25 cellular contexts compared by ENCODE assay signal in the genomic region with DNA sequence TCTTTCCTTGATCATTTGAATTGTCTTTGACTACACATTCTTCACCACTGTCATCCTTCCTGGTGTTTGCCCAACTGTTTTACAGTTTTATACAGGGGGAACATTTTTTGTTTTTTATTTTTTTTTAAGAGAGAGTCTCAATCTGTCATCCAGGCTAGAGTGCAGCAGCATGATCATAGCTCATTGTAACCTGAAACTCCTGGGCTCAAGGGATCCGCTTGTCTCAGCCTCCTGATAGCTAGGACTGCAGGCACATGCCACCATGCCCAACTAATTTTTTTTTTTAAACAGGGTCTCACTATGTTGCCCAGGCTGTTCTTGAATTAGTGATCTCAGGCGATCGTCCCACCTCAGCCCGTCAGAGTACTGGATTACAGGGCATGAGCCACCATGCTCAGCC.
"Had no signal": no experiment of that assay in that cellular context is flagged by ENCODE, and none has a peak within 500 bp of the region (broad histone marks: within the 10 kb centered on the region; RNA-seq: fewer than 3 reads in every experiment).

No MANE protein-coding gene starts in this region.

- DNase-seq: activated CD4-positive, alpha-beta T cell treated with anti-CD3 and anti-CD28 coated beads, Interleukin-2, amount 10 ng/mL, durations not matched to agents 7 days and 5 days; activated CD4-positive, CD25-positive, alpha-beta regulatory T cell treated with anti-CD3 and anti-CD28 coated beads, Interleukin-2, amount 50 U/mL, for 72 hours; activated CD8-positive, alpha-beta memory T cell treated with anti-CD3 and anti-CD28 coated beads, Interleukin-2, amount 10 ng/mL, durations not matched to agents 7 days and 5 days; activated CD8-positive, alpha-beta T cell treated with anti-CD3 and anti-CD28 coated beads for 36 hours; activated effector memory CD4-positive, alpha-beta T cell treated with anti-CD3 and anti-CD28 coated beads, Interleukin-2, amount 50 U/mL, for 16 hours; activated naive CD4-positive, alpha-beta T cell treated with anti-CD3 and anti-CD28 coated beads, Interleukin-2, amount 10 ng/mL, durations not matched to agents 7 days and 5 days; activated T-cell treated with anti-CD3 and anti-CD28 coated beads for 4 hours; amygdala; colonic mucosa; dorsolateral prefrontal cortex; endodermal cell; esophagus squamous epithelium; gastrocnemius medialis; head of caudate nucleus; hypothalamus; islet precursor cell; left colon; lower lobe of right lung; mesendoderm; naive thymus-derived CD8-positive, alpha-beta T cell; spleen; stimulated activated CD4-positive, alpha-beta T cell treated with anti-CD3 and anti-CD28 coated beads, Interleukin-4, amount 100 ng/mL, for 24 hours; stimulated activated naive CD4-positive, alpha-beta T cell treated with Interleukin-2 at 50 U/mL for 16 hours; upper lobe of left lung had no signal

- H3K4me3 Mint-ChIP-seq: activated CD4-positive, alpha-beta T cell treated with anti-CD3 and anti-CD28 coated beads, Interleukin-2, amount 10 ng/mL, durations not matched to agents 7 days and 5 days; activated CD8-positive, alpha-beta memory T cell treated with anti-CD3 and anti-CD28 coated beads, Interleukin-2, amount 10 ng/mL, durations not matched to agents 7 days and 5 days; activated CD8-positive, alpha-beta T cell treated with anti-CD3 and anti-CD28 coated beads for 36 hours; activated naive CD4-positive, alpha-beta T cell treated with anti-CD3 and anti-CD28 coated beads, Interleukin-2, amount 10 ng/mL, durations not matched to agents 7 days and 5 days; endodermal cell; naive thymus-derived CD8-positive, alpha-beta T cell; T-helper 2 cell treated with Interferon-gamma antibody and Interleukin-4, amounts not matched to agents 5 μg/mL and 100 μg/mL, for 36 hours had no signal

- H3K4me1 Mint-ChIP-seq: activated CD4-positive, alpha-beta T cell treated with anti-CD3 and anti-CD28 coated beads, Interleukin-2, amount 10 ng/mL, durations not matched to agents 7 days and 5 days; activated CD8-positive, alpha-beta memory T cell treated with anti-CD3 and anti-CD28 coated beads, Interleukin-2, amount 10 ng/mL, durations not matched to agents 7 days and 5 days; activated naive CD4-positive, alpha-beta T cell treated with anti-CD3 and anti-CD28 coated beads, Interleukin-2, amount 10 ng/mL, durations not matched to agents 7 days and 5 days had no signal

- H3K27ac Mint-ChIP-seq: activated CD4-positive, alpha-beta T cell treated with anti-CD3 and anti-CD28 coated beads, Interleukin-2, amount 10 ng/mL, durations not matched to agents 7 days and 5 days; activated CD8-positive, alpha-beta memory T cell treated with anti-CD3 and anti-CD28 coated beads, Interleukin-2, amount 10 ng/mL, durations not matched to agents 7 days and 5 days; activated CD8-positive, alpha-beta T cell treated with anti-CD3 and anti-CD28 coated beads for 36 hours; activated naive CD4-positive, alpha-beta T cell treated with anti-CD3 and anti-CD28 coated beads, Interleukin-2, amount 10 ng/mL, durations not matched to agents 7 days and 5 days; endodermal cell; naive thymus-derived CD8-positive, alpha-beta T cell; T-helper 2 cell treated with Interferon-gamma antibody and Interleukin-4, amounts not matched to agents 5 μg/mL and 100 μg/mL, for 36 hours had no signal

- H3K9me3 Mint-ChIP-seq: activated CD4-positive, alpha-beta T cell treated with anti-CD3 and anti-CD28 coated beads, Interleukin-2, amount 10 ng/mL, durations not matched to agents 7 days and 5 days; activated CD8-positive, alpha-beta T cell treated with anti-CD3 and anti-CD28 coated beads for 36 hours; activated naive CD4-positive, alpha-beta T cell treated with anti-CD3 and anti-CD28 coated beads, Interleukin-2, amount 10 ng/mL, durations not matched to agents 7 days and 5 days; endodermal cell; naive thymus-derived CD8-positive, alpha-beta T cell; T-helper 2 cell treated with Interferon-gamma antibody and Interleukin-4, amounts not matched to agents 5 μg/mL and 100 μg/mL, for 36 hours had no signal

- H3K36me3 Mint-ChIP-seq: activated CD8-positive, alpha-beta memory T cell treated with anti-CD3 and anti-CD28 coated beads, Interleukin-2, amount 10 ng/mL, durations not matched to agents 7 days and 5 days had no signal

- H3K27me3 Mint-ChIP-seq: activated CD4-positive, alpha-beta T cell treated with anti-CD3 and anti-CD28 coated beads, Interleukin-2, amount 10 ng/mL, durations not matched to agents 7 days and 5 days; activated CD8-positive, alpha-beta memory T cell treated with anti-CD3 and anti-CD28 coated beads, Interleukin-2, amount 10 ng/mL, durations not matched to agents 7 days and 5 days; activated CD8-positive, alpha-beta T cell treated with anti-CD3 and anti-CD28 coated beads for 36 hours; activated naive CD4-positive, alpha-beta T cell treated with anti-CD3 and anti-CD28 coated beads, Interleukin-2, amount 10 ng/mL, durations not matched to agents 7 days and 5 days; naive thymus-derived CD8-positive, alpha-beta T cell had no signal
